8 cellular contexts compared by ENCODE assay signal in the genomic region with DNA sequence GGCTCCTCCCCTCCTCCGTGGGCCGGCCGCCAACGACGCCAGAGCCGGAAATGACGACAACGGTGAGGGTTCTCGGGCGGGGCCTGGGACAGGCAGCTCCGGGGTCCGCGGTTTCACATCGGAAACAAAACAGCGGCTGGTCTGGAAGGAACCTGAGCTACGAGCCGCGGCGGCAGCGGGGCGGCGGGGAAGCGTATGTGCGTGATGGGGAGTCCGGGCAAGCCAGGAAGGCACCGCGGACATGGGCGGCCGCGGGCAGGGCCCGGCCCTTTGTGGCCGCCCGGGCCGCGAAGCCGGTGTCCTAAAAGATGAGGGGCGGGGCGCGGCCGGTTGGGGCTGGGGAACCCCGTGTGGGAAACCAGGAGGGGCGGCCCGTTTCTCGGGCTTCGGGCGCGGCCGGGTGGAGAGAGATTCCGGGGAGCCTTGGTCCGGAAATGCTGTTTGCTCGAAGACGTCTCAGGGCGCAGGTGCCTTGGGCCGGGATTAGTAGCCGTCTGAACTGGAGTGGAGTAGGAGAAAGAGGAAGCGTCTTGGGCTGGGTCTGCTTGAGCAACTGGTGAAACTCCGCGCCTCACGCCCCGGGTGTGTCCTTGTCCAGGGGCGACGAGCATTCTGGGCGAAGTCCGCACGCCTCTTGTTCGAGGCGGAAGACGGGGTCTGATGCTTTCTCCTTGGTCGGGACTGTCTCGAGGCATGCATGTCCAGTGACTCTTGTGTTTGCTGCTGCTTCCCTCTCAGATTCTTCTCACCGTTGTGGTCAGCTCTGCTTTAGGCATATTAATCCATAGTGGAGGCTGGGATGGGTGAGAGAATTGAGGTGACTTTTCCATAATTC. TPM values are rescaled to one million over a fixed set of nuclear protein-coding genes. Genes with fewer than 3 reads are reported as not detected.
A peak's percentile ranks its signal among the peaks of the same experiment; 100 is the strongest.
DNase-seq lines count a peak whose midpoint lies in the region; ATAC-seq and TF ChIP-seq lines count a peak whose summit lies in the region.

A gene (plus strand): TSS at position 121 of the 835 bp plus-strand sequence. CDS start 11,513 bp downstream, outside the sequence.

- H3K36me3 ChIP-seq in HUES6 (ENCODE audit: control insufficient read depth, insufficient read depth, low read length) (peaks cover 3% of the 10 kb centered on the region; the same call in 1 of the 2 replicates), OCI-LY1 (ENCODE audit: insufficient read depth, low read length) (no peaks in the 10 kb centered on the region), mesodermal cell (ENCODE audit: control insufficient read depth, insufficient read depth, low read length) (no peaks in the 10 kb centered on the region)

- H3K9me2 ChIP-seq in OCI-LY1 (ENCODE audit: low read depth, low read length): no peaks in the 10 kb centered on the region

- peaks cover 12% of the 10 kb centered on the region for H3K4me1 Mint-ChIP-seq in Calu3 (ENCODE audit: low read depth, unreplicated experiment)

- H3K79me2 ChIP-seq in OCI-LY1 (ENCODE audit: insufficient read depth, low read length): peaks cover 25% of the 10 kb centered on the region

- H3K36me3 Mint-ChIP-seq in Calu3 (ENCODE audit: insufficient read depth, unreplicated experiment): peaks cover 33% of the 10 kb centered on the region

- intact Hi-C loops in Calu3 (cut with micrococcal nuclease; ENCODE audit: unreplicated experiment): no loop called here

- peak within 1 kb of the TSS; percentile 73 for H3K4me3 ChIP-seq in HUES6 (ENCODE audit: low read depth, low read length)
- peak within 1 kb of the TSS; percentile 78 for H3K4me3 ChIP-seq in OCI-LY1 (ENCODE audit: low read depth, low read length, poor library complexity, severe bottlenecking)
- H3K4me3 ChIP-seq in mesodermal cell (ENCODE audit: extremely low read depth, insufficient read depth, low read length, poor library complexity, severe bottlenecking): peak within 1 kb of the TSS; percentile 98

- peak within 1 kb of the TSS; percentile 55 for H3K27ac Mint-ChIP-seq in Calu3 (ENCODE audit: unreplicated experiment)

- BruUV-seq in Calu3 (replicated peaks; lab: Mats Ljungman, UMichigan): TSS peak; percentile 79

- H3K9ac ChIP-seq in HUES6 (ENCODE audit: low read length) (peak within 1 kb of the TSS; percentile 66), OCI-LY1 (ENCODE audit: low read length) (peak within 1 kb of the TSS; percentile 86)

- WGBS in mesodermal cell (ENCODE audit: insufficient coverage in 2 of 2), 2 experiments: 0% methylated on average over 52 to 63 of the region's 71 CpGs

- TF ChIP-seq CTCF in Calu3 (IDR thresholded peaks at IDR 0.05; ENCODE audit: unreplicated experiment): no peak
- TF ChIP-seq CTCF in OCI-LY1 (IDR thresholded peaks at IDR 0.05; ENCODE audit: low read length): no peak

- H3K27me3 Mint-ChIP-seq in Calu3 (ENCODE audit: unreplicated experiment): no peaks in the 10 kb centered on the region

- H3F3A ChIP-seq in OCI-LY1 (ENCODE audit: insufficient read depth, low read length): peaks cover 4% of the 10 kb centered on the region; the same call in 1 of the 2 replicates

- H3K27me3 ChIP-seq in HUES6 (ENCODE audit: control insufficient read depth, insufficient read depth, low read length) (no peaks in the 10 kb centered on the region), OCI-LY1 (ENCODE audit: insufficient read depth, low read length) (no peaks in the 10 kb centered on the region)

- CTCF ChIA-PET in Calu3 (lab: Charles Lee): interaction anchor here (0.6 to 1.4 kb wide), 5 partner anchors 78 to 1181 kb away, joined by 3 to 12 read pairs (median 5); a partner anchor contains a TSS

- peak; percentile 98 for DNase-seq in Calu3
- DNase-seq in activated CD8-positive, alpha-beta memory T cell treated with anti-CD3 and anti-CD28 coated beads, Interleukin-2, amount 50 U/mL, for 4 hours: peak; percentile 99
- peak; percentile 98 for DNase-seq in stimulated activated CD8-positive, alpha-beta memory T cell treated with anti-CD3 and anti-CD28 coated beads, Interleukin-15, amount 100 ng/mL, for 24 hours (ENCODE audit: low read depth)

- peak within 1 kb of the TSS; percentile 96 for H3K4me2 ChIP-seq in OCI-LY1 (ENCODE audit: low read length)

- in situ Hi-C loops in endometrial microvascular endothelial cells (cut with HindIII; ENCODE audit: inconsistent ontology term, low pct_unique_long_range_greater_than_20kb, low sequenced_read_pairs): no loop called here

- peak within 1 kb of the TSS; percentile 50 for H2AFZ ChIP-seq in OCI-LY1 (ENCODE audit: low read length)

- peak within 1 kb of the TSS; percentile 77 for H3K4me3 Mint-ChIP-seq in Calu3 (ENCODE audit: low read depth, unreplicated experiment)

- ATAC-seq in GM21423 (IDR thresholded peaks at IDR 0.05; ENCODE audit: unreplicated experiment): peak; percentile 90

- peaks cover 5% of the 10 kb centered on the region for H3K4me1 ChIP-seq in HUES6 (ENCODE audit: control insufficient read depth, insufficient read depth, low read length)
- peaks cover 17% of the 10 kb centered on the region for H3K4me1 ChIP-seq in OCI-LY1 (ENCODE audit: insufficient read depth, low read length, severe bottlenecking)
- no peaks in the 10 kb centered on the region for H3K4me1 ChIP-seq in mesodermal cell (ENCODE audit: control insufficient read depth, insufficient read depth, low read length, poor library complexity, severe bottlenecking)

- no peaks in the 10 kb centered on the region for H4K20me1 ChIP-seq in OCI-LY1 (ENCODE audit: insufficient read depth, low read length)

- H3K9me3 Mint-ChIP-seq in Calu3 (ENCODE audit: low read depth, unreplicated experiment): peaks cover 5% of the 10 kb centered on the region

- H3K9me3 ChIP-seq in HUES6 (ENCODE audit: control insufficient read depth, insufficient read depth, low read depth, low read length): peaks cover 3% of the 10 kb centered on the region
- H3K9me3 ChIP-seq in OCI-LY1 (ENCODE audit: low read length): no peaks in the 10 kb centered on the region
- peaks cover 5% of the 10 kb centered on the region for H3K9me3 ChIP-seq in mesodermal cell (ENCODE audit: control insufficient read depth, low read length)

- H3K27ac ChIP-seq in HUES6 (ENCODE audit: low read depth, low read length) (peak within 1 kb of the TSS; percentile 67; the same call in 1 of the 2 replicates), OCI-LY1 (ENCODE audit: low read depth, low read length, poor library complexity, severe bottlenecking) (peak within 1 kb of the TSS; percentile 63), mesodermal cell (ENCODE audit: low read depth, low read length, severe bottlenecking) (peak within 1 kb of the TSS; percentile 96)

RNA-seq across cellular contexts. Expression of the gene that starts here (rescaled TPM):
- total RNA-seq in Calu3 (2022) (68.3 and 69.5 TPM in 2 replicates), endometrial microvascular endothelial cells (ENCODE audit: inconsistent ontology term) (37.0 TPM)
- 47.7 TPM for polyA plus RNA-seq in mesodermal cell (2013, experiment 1 of 2)
- polyA plus RNA-seq in mesodermal cell (2013, experiment 2 of 2): 43.4 TPM

Comparison
In these comparisons a context has a peak if more than half of its experiments do, and no peak if none do; other contexts are left out.
1. Peak in every context shown above with its lines: DNase-seq, ATAC-seq, H3K4me3 ChIP-seq and H3K27ac ChIP-seq.